Comparison of ENCODE assay signal across 29 cellular contexts in genomic region chr1:34322969-34323368, GRCh38.
"Had no signal": no experiment of that assay in that cellular context is flagged by ENCODE, and none has a peak within 500 bp of the region (broad histone marks: within the 10 kb centered on the region; RNA-seq: fewer than 3 reads in every experiment).

No MANE protein-coding gene starts in this region.

- H3K4me3 ChIP-seq: adrenal gland, body of pancreas, esophagus squamous epithelium had no signal

- ATAC-seq: activated CD4-positive, CD25-positive, alpha-beta regulatory T cell treated with anti-CD3 and anti-CD28 coated beads, Interleukin-2, amount 50 U/mL, for 24 hours; activated CD8-positive, alpha-beta T cell treated with anti-CD3 and anti-CD28 coated beads for 36 hours; activated T-cell treated with anti-CD3 and anti-CD28 coated beads, Interleukin-2, amount 50 U/mL, for 4 hours; activated T-helper 17 cell treated with anti-CD3 and anti-CD28 coated beads, Interleukin-2, amount 50 U/mL, for 72 hours; body of pancreas; effector memory CD8-positive, alpha-beta T cell; T-helper 17 cell had no signal

- DNase-seq: activated B cell treated with CpG ODN at 0.5 μM for 24 hours; activated CD4-positive, alpha-beta T cell treated with anti-CD3 and anti-CD28 coated beads for 48 hours; activated CD4-positive, alpha-beta T cell treated with anti-CD3 and anti-CD28 coated beads, Interleukin-2, amount 50 U/mL, for 1 hour; activated CD4-positive, alpha-beta T cell treated with anti-CD3 and anti-CD28 coated beads, Interleukin-2, amount 50 U/mL, for 48 hours; activated CD8-positive, alpha-beta memory T cell treated with anti-CD3 and anti-CD28 coated beads for 24 hours; activated CD8-positive, alpha-beta T cell treated with anti-CD3 and anti-CD28 coated beads for 36 hours; activated effector memory CD4-positive, alpha-beta T cell treated with Interleukin-2 at 50 U/mL for 16 hours; activated gamma-delta T cell treated with Interleukin-2 at 50 U/mL for 16 hours; activated naive CD4-positive, alpha-beta T cell treated with anti-CD3 and anti-CD28 coated beads, Interleukin-2, amount 50 U/mL, for 16 hours; activated naive CD4-positive, alpha-beta T cell treated with Interleukin-2 at 50 U/mL for 16 hours; activated T-cell treated with anti-CD3 and anti-CD28 coated beads, Interleukin-2, amount 50 U/mL, for 4 hours; adrenal gland; amygdala; aorta; body of pancreas; caudate nucleus; cortex of kidney; dermis blood vessel endothelial cell; effector CD4-positive, alpha-beta T cell; effector memory CD8-positive, alpha-beta T cell; erythroblast; esophagus squamous epithelium; foreskin melanocyte; head of caudate nucleus; T-helper 17 cell; T1000; WERI-Rb-1 had no signal

- H3K27me3 ChIP-seq: body of pancreas had no signal

- H3K9me3 ChIP-seq: adrenal gland, body of pancreas, esophagus squamous epithelium had no signal

- H3K27ac ChIP-seq: adrenal gland, body of pancreas, esophagus squamous epithelium, WERI-Rb-1 had no signal

- H3K36me3 ChIP-seq: adrenal gland, esophagus squamous epithelium, WERI-Rb-1 had no signal

- H3K4me1 ChIP-seq: adrenal gland, body of pancreas, esophagus squamous epithelium had no signal
